13 cellular contexts compared by ENCODE assay signal in the genomic region with DNA sequence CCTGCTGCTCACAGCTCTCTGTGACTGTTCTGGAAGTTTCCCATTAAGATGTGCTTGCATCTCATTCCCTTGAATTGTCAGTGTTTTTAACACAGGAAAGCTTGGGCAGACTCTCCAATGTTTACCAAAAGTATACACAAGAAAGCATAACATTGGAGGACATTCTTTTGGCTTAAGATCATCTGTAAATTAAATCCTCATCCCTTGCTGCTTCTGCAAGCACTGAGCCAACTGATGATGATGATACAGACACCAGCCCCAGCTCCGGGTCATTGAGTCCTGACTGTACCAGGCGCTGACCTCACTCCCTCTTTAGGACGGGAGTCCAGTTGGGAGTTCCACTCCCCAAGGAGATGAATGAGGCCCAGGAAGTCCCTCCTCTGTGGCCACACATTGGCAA. TPM values are rescaled to one million over a fixed set of nuclear protein-coding genes. Genes with fewer than 3 reads are reported as not detected.
DNase-seq lines count a peak whose midpoint lies in the region; ATAC-seq and TF ChIP-seq lines count a peak whose summit lies in the region.
"Had no signal": no experiment of that assay in that cellular context is flagged by ENCODE, and none has a peak within 500 bp of the region (broad histone marks: within the 10 kb centered on the region; RNA-seq: fewer than 3 reads in every experiment).

No MANE protein-coding gene starts in this region.

- DNase-seq in T47D (ENCODE audit: low read depth in 1 of 2, low spot score in 1 of 2), result peak; percentile 52 to 97
- DNase-seq in MCF 10A (ENCODE audit: unreplicated experiment), result no peak
- DNase-seq in memory B cell (ENCODE audit: low spot score in 2 of 2), result no peak
- no peak for DNase-seq in stimulated activated naive B cell treated with anti-CD40 and anti-IgM and Interleukin-4, amounts not matched to agents 10 μg/mL and 1 μg/mL and 100 μg/mL, for 72 hours
- no peak for DNase-seq in NCI-H1417 treated with DMSO at 0.1 percent for 48 hours (lab: John Stamatoyannopoulos, UW)
- DNase-seq in NCI-H748 (lab: John Stamatoyannopoulos, UW; ENCODE audit: unreplicated experiment), result no peak
- DNase-seq: activated CD4-positive, alpha-beta T cell treated with anti-CD3 and anti-CD28 coated beads for 36 hours; activated naive CD4-positive, alpha-beta T cell treated with anti-CD3 and anti-CD28 coated beads, Interleukin-2, amount 50 U/mL, for 16 hours; natural killer cell; NCI-H446 treated with DMSO at 0.1 percent for 48 hours; SJCRH30 had no signal

- H3K27me3 Mint-ChIP-seq in MCF 10A (ENCODE audit: insufficient read depth, unreplicated experiment) (no peaks in the 10 kb centered on the region), brain (no peaks in the 10 kb centered on the region), memory B cell (no peaks in the 10 kb centered on the region)
- H3K27me3 Mint-ChIP-seq in stimulated activated naive B cell treated with anti-CD40 and anti-IgM and Interleukin-4, amounts not matched to agents 10 μg/mL and 1 μg/mL and 100 μg/mL, for 72 hours, result no peaks in the 10 kb centered on the region
- H3K27me3 Mint-ChIP-seq: activated CD4-positive, alpha-beta T cell treated with anti-CD3 and anti-CD28 coated beads for 36 hours had no signal

- H3K4me1 Mint-ChIP-seq in MCF 10A (ENCODE audit: insufficient read depth, unreplicated experiment) (peaks cover 12% of the 10 kb centered on the region), brain (peaks cover 39% of the 10 kb centered on the region), memory B cell (peaks cover 48% of the 10 kb centered on the region)
- peaks cover 47 to 65% of the 10 kb centered on the region in 2 donors for H3K4me1 Mint-ChIP-seq in stimulated activated naive B cell treated with anti-CD40 and anti-IgM and Interleukin-4, amounts not matched to agents 10 μg/mL and 1 μg/mL and 100 μg/mL, for 72 hours
- H3K4me1 Mint-ChIP-seq: natural killer cell had no signal

- CTCF ChIA-PET in MCF 10A (lab: Yijun Ruan, JAX), result interaction anchor here (0.5 to 1.1 kb wide), 5 partner anchors 9 to 1182 kb away, joined by 3 to 5 read pairs (median 3); no protein-coding TSS in a partner anchor

- H3K9me3 Mint-ChIP-seq in MCF 10A (ENCODE audit: unreplicated experiment) (no peaks in the 10 kb centered on the region), brain (no peaks in the 10 kb centered on the region), memory B cell (no peaks in the 10 kb centered on the region)
- H3K9me3 Mint-ChIP-seq in stimulated activated naive B cell treated with anti-CD40 and anti-IgM and Interleukin-4, amounts not matched to agents 10 μg/mL and 1 μg/mL and 100 μg/mL, for 72 hours, result no peaks in the 10 kb centered on the region
- H3K9me3 Mint-ChIP-seq: natural killer cell had no signal

- no peak for ATAC-seq in memory B cell (ENCODE audit: low read depth)
- ATAC-seq in HG03108 (IDR thresholded peaks at IDR 0.05; ENCODE audit: unreplicated experiment), result no peak
- ATAC-seq in stimulated activated naive B cell treated with anti-CD40 and anti-IgM and Interleukin-4, amounts not matched to agents 10 μg/mL and 1 μg/mL and 100 μg/mL, for 72 hours (replicated peaks), result no peak
- ATAC-seq: activated CD4-positive, alpha-beta T cell treated with anti-CD3 and anti-CD28 coated beads for 36 hours; natural killer cell had no signal

- no peak overlapping the region for H3K27ac Mint-ChIP-seq in MCF 10A (ENCODE audit: low read depth, unreplicated experiment)
- peak overlapping the region in 3 of 5 experiments; percentile 34 to 58 (median 50) for H3K27ac Mint-ChIP-seq in brain
- H3K27ac Mint-ChIP-seq in memory B cell, result peak overlapping the region; percentile 6
- no peak overlapping the region for H3K27ac Mint-ChIP-seq in stimulated activated naive B cell treated with anti-CD40 and anti-IgM and Interleukin-4, amounts not matched to agents 10 μg/mL and 1 μg/mL and 100 μg/mL, for 72 hours
- H3K27ac Mint-ChIP-seq: activated CD4-positive, alpha-beta T cell treated with anti-CD3 and anti-CD28 coated beads for 36 hours; natural killer cell had no signal

- no TSS peak for BruUV-seq in MCF 10A (replicated peaks; lab: Mats Ljungman, UMichigan)

- POLR2A ChIA-PET in MCF 10A (lab: Yijun Ruan, JAX), result interaction anchor here (0.8 to 1.0 kb wide), 3 partner anchors 11 to 25 kb away, joined by 3 to 6 read pairs (median 3); a partner anchor contains a TSS

- intact Hi-C loops in MCF 10A (cut with micrococcal nuclease), result no loop called here

- TF ChIP-seq CTCF in MCF 10A (IDR thresholded peaks at IDR 0.05; ENCODE audit: unreplicated experiment) (no peak), brain (conservative IDR thresholded peaks at IDR 0.05) (no peak)

- in situ Hi-C loops in T47D (cut with HindIII; ENCODE audit: low pct_unique_long_range_greater_than_20kb, low sequenced_read_pairs), result no loop called here

- H3K4me3 Mint-ChIP-seq in MCF 10A (ENCODE audit: unreplicated experiment) (no peak overlapping the region), brain (no peak overlapping the region), memory B cell (no peak overlapping the region)
- no peak overlapping the region for H3K4me3 Mint-ChIP-seq in stimulated activated naive B cell treated with anti-CD40 and anti-IgM and Interleukin-4, amounts not matched to agents 10 μg/mL and 1 μg/mL and 100 μg/mL, for 72 hours
- H3K4me3 Mint-ChIP-seq: activated CD4-positive, alpha-beta T cell treated with anti-CD3 and anti-CD28 coated beads for 36 hours; natural killer cell had no signal

- H3K36me3 Mint-ChIP-seq in MCF 10A (ENCODE audit: insufficient read depth, unreplicated experiment), result peaks cover 25% of the 10 kb centered on the region
- no peaks in the 10 kb centered on the region for H3K36me3 Mint-ChIP-seq in brain
- peaks cover 39% of the 10 kb centered on the region for H3K36me3 Mint-ChIP-seq in memory B cell
- peaks cover 65 to 73% of the 10 kb centered on the region in 2 donors for H3K36me3 Mint-ChIP-seq in stimulated activated naive B cell treated with anti-CD40 and anti-IgM and Interleukin-4, amounts not matched to agents 10 μg/mL and 1 μg/mL and 100 μg/mL, for 72 hours
- H3K36me3 Mint-ChIP-seq: natural killer cell had no signal

RNA-seq across cellular contexts. Expression of a gene that starts 23.8 kb away (rescaled TPM):
- total RNA-seq in MCF 10A (2022), result 50.9 and 114 TPM in 2 replicates
- 43.1 TPM for polyA plus RNA-seq in brain (ENCODE audit: insufficient read depth, low read depth, low replicate concordance)

Comparison
In these comparisons a context has a peak if more than half of its experiments do, and no peak if none do; other contexts are left out.
1. DNase-seq: peak in T47D (2 of 2); none in MCF 10A (single experiment), memory B cell (0 of 2), stimulated activated naive B cell treated with anti-CD40 and anti-IgM and Interleukin-4, amounts not matched to agents 10 μg/mL and 1 μg/mL and 100 μg/mL, for 72 hours (single experiment), NCI-H1417 treated with DMSO at 0.1 percent for 48 hours (single experiment) and NCI-H748 (single experiment).
2. H3K27ac Mint-ChIP-seq: peak in brain (3 of 5) and memory B cell (single experiment); none in MCF 10A (single experiment) and stimulated activated naive B cell treated with anti-CD40 and anti-IgM and Interleukin-4, amounts not matched to agents 10 μg/mL and 1 μg/mL and 100 μg/mL, for 72 hours (single experiment).